Comparison of ENCODE assay signal across 9 cellular contexts in genomic region chr1:156627313-156627880, GRCh38. TPM values are rescaled to one million over a fixed set of nuclear protein-coding genes. Genes with fewer than 3 reads are reported as not detected.
DNase-seq lines count a peak whose midpoint lies in the region; ATAC-seq and TF ChIP-seq lines count a peak whose summit lies in the region.
"Had no signal": no experiment of that assay in that cellular context is flagged by ENCODE, and none has a peak within 500 bp of the region (broad histone marks: within the 10 kb centered on the region; RNA-seq: fewer than 3 reads in every experiment).

No MANE protein-coding gene starts in this region.

- H3K4ac ChIP-seq in trophoblast cell (ENCODE audit: low read depth, low read length), result no peak overlapping the region

- no peak overlapping the region for H3K14ac ChIP-seq in trophoblast cell (ENCODE audit: low read length)

- peak; percentile 73 for TF ChIP-seq CTCF in LNCAP (IDR thresholded peaks at IDR 0.05)

- H3K4me3 Mint-ChIP-seq in activated T-cell treated with anti-CD3 and anti-CD28 coated beads, Interleukin-2, amount 50 U/mL, for 72 hours, result no peak overlapping the region
- no peak overlapping the region for H3K4me3 Mint-ChIP-seq in activated T-cell treated with anti-CD3 and anti-CD28 coated beads, Interleukin-2, amount 50 U/mL, for 24 hours

- H3K9me3 Mint-ChIP-seq in activated T-cell treated with anti-CD3 and anti-CD28 coated beads, Interleukin-2, amount 50 U/mL, for 72 hours, result no peaks in the 10 kb centered on the region
- H3K9me3 Mint-ChIP-seq in activated T-cell treated with anti-CD3 and anti-CD28 coated beads, Interleukin-2, amount 50 U/mL, for 24 hours, result no peaks in the 10 kb centered on the region

- ATAC-seq in activated T-cell treated with anti-CD3 and anti-CD28 coated beads, Interleukin-2, amount 50 U/mL, for 72 hours (replicated peaks in 1 of 2), result no peak
- ATAC-seq in HG02588 (IDR thresholded peaks at IDR 0.05; ENCODE audit: unreplicated experiment), result no peak

- H3K79me1 ChIP-seq in trophoblast cell (ENCODE audit: low read length), result no peaks in the 10 kb centered on the region

- peaks cover 4 to 5% of the 10 kb centered on the region in 2 experiments for H3K4me1 ChIP-seq in trophoblast cell (ENCODE audit: control insufficient read depth in 1 of 2, insufficient read depth in 2 of 2, low read length in 2 of 2)

- H3K9me3 ChIP-seq in trophoblast cell (ENCODE audit: insufficient read depth, low read depth, low read length), result peaks cover 5% of the 10 kb centered on the region

- no peak overlapping the region for H3K23ac ChIP-seq in trophoblast cell (ENCODE audit: low read length)

- H3K18ac ChIP-seq in trophoblast cell (ENCODE audit: low read length), result no peak overlapping the region

- H3K36me3 Mint-ChIP-seq in activated T-cell treated with anti-CD3 and anti-CD28 coated beads, Interleukin-2, amount 50 U/mL, for 72 hours (ENCODE audit: insufficient read depth in 2 of 2), result no peaks in the 10 kb centered on the region
- no peaks in the 10 kb centered on the region for H3K36me3 Mint-ChIP-seq in activated T-cell treated with anti-CD3 and anti-CD28 coated beads, Interleukin-2, amount 50 U/mL, for 24 hours (ENCODE audit: low read depth)

- H2AK5ac ChIP-seq in trophoblast cell (ENCODE audit: low read length), result no peak overlapping the region

- peaks cover 59% of the 10 kb centered on the region for H3K27me3 Mint-ChIP-seq in activated T-cell treated with anti-CD3 and anti-CD28 coated beads, Interleukin-2, amount 50 U/mL, for 72 hours (ENCODE audit: low read depth)
- peaks cover 70% of the 10 kb centered on the region for H3K27me3 Mint-ChIP-seq in activated T-cell treated with anti-CD3 and anti-CD28 coated beads, Interleukin-2, amount 50 U/mL, for 24 hours

- H2AFZ ChIP-seq in trophoblast cell (ENCODE audit: insufficient read depth, low read length, poor library complexity), result no peak overlapping the region

- H3K4me1 Mint-ChIP-seq in activated T-cell treated with anti-CD3 and anti-CD28 coated beads, Interleukin-2, amount 50 U/mL, for 72 hours (ENCODE audit: low read depth), result peaks cover 8% of the 10 kb centered on the region
- peaks cover 12% of the 10 kb centered on the region for H3K4me1 Mint-ChIP-seq in activated T-cell treated with anti-CD3 and anti-CD28 coated beads, Interleukin-2, amount 50 U/mL, for 24 hours (ENCODE audit: low read depth)

- no peaks in the 10 kb centered on the region for H3K36me3 ChIP-seq in trophoblast cell (ENCODE audit: control insufficient read depth in 1 of 2, insufficient read depth in 2 of 2, low read length in 2 of 2)

- H3K27me3 ChIP-seq in trophoblast cell (ENCODE audit: insufficient read depth, low read length), result peaks cover 29% of the 10 kb centered on the region

- H3K4me2 ChIP-seq in trophoblast cell (ENCODE audit: low read length), result no peak overlapping the region

- H4K91ac ChIP-seq in trophoblast cell (ENCODE audit: low read depth, low read length), result no peak overlapping the region

- no CpG with 5 or more reads among the region's 2 CpGs for WGBS in trophoblast cell (ENCODE audit: extremely low coverage, insufficient coverage, insufficient read length)

- H4K8ac ChIP-seq in trophoblast cell (ENCODE audit: low read depth, low read length), result no peak overlapping the region

- DNase-seq in activated T-cell treated with anti-CD3 and anti-CD28 coated beads, Interleukin-2, amount 50 U/mL, for 72 hours, result peak; percentile 26 to 28
- DNase-seq in activated T-cell treated with anti-CD3 and anti-CD28 coated beads, Interleukin-2, amount 50 U/mL, for 24 hours, result no peak
- DNase-seq in SHP77 (lab: John Stamatoyannopoulos, UW), result peak; percentile 66 to 82
- DNase-seq in effector CD8-positive, alpha-beta T cell (lab: John Stamatoyannopoulos, UW), result peak; percentile 15
- peak; percentile 44 to 91 for DNase-seq in trophoblast cell
- no peak for DNase-seq in NCI-H1436 (lab: John Stamatoyannopoulos, UW)

- H3K9ac ChIP-seq in trophoblast cell (ENCODE audit: low read length), result no peak overlapping the region

- H3K27ac Mint-ChIP-seq in activated T-cell treated with anti-CD3 and anti-CD28 coated beads, Interleukin-2, amount 50 U/mL, for 72 hours, result no peak overlapping the region
- no peak overlapping the region for H3K27ac Mint-ChIP-seq in activated T-cell treated with anti-CD3 and anti-CD28 coated beads, Interleukin-2, amount 50 U/mL, for 24 hours

- no peaks in the 10 kb centered on the region for H3K79me2 ChIP-seq in trophoblast cell (ENCODE audit: control insufficient read depth, insufficient read depth, low read length, poor library complexity)

- no peak overlapping the region for H2BK12ac ChIP-seq in trophoblast cell (ENCODE audit: low read length)

- no peak overlapping the region for H3K4me3 ChIP-seq in trophoblast cell (ENCODE audit: low read depth, low read length)

- H4K12ac ChIP-seq in trophoblast cell (ENCODE audit: low read depth, low read length), result no peak overlapping the region

- no peak overlapping the region for H2BK120ac ChIP-seq in trophoblast cell (ENCODE audit: insufficient read depth, low read length, poor library complexity)

- no peak overlapping the region for H2BK5ac ChIP-seq in trophoblast cell (ENCODE audit: low read depth, low read length, poor library complexity)

- H3K27ac ChIP-seq in trophoblast cell (ENCODE audit: low read depth, low read length), result no peak overlapping the region

RNA-seq across cellular contexts. Expression of gene HAPLN2, which starts 8.2 kb away (rescaled TPM):
- total RNA-seq in activated T-cell treated with anti-CD3 and anti-CD28 coated beads, Interleukin-2, amount 50 U/mL, for 72 hours, result under 1 TPM; 0.22 to 1.00 TPM
- 0.06 TPM in 1 of 2 replicates, not detected in the other for polyA plus RNA-seq in trophoblast cell (2013)

RNA-seq across cellular contexts. Expression of gene BCAN, which starts 14.5 kb away (rescaled TPM):
- under 1 TPM in 1 of 2 donors, not detected in 1; 0.10 TPM for total RNA-seq in activated T-cell treated with anti-CD3 and anti-CD28 coated beads, Interleukin-2, amount 50 U/mL, for 72 hours
- polyA plus RNA-seq in trophoblast cell (2013), result 2.4 and 3.1 TPM in 2 replicates

RNA-seq across cellular contexts. Expression of gene GPATCH4, which starts 26.1 kb away (rescaled TPM):
- 10 to 100 TPM; 25.6 to 31.6 TPM for total RNA-seq in activated T-cell treated with anti-CD3 and anti-CD28 coated beads, Interleukin-2, amount 50 U/mL, for 72 hours
- polyA plus RNA-seq in trophoblast cell (2013), result 16.5 and 16.8 TPM in 2 replicates

RNA-seq across cellular contexts. Expression of gene NAXE, which starts 35.8 kb away (rescaled TPM):
- total RNA-seq in activated T-cell treated with anti-CD3 and anti-CD28 coated beads, Interleukin-2, amount 50 U/mL, for 72 hours, result 10 to 100 TPM; 48.3 to 57.3 TPM
- 46.9 and 47.2 TPM in 2 replicates for polyA plus RNA-seq in trophoblast cell (2013)

RNA-seq across cellular contexts. Expression of gene TTC24, which starts 47.9 kb away (rescaled TPM):
- 10 to 100 TPM; 14.7 to 17.4 TPM for total RNA-seq in activated T-cell treated with anti-CD3 and anti-CD28 coated beads, Interleukin-2, amount 50 U/mL, for 72 hours
- polyA plus RNA-seq in trophoblast cell (2013), result not detected in 2 replicates
- polyA plus RNA-seq: aorta had no signal

Comparison
In these comparisons a context has a peak if more than half of its experiments do, and no peak if none do; other contexts are left out.
1. DNase-seq: peak in activated T-cell treated with anti-CD3 and anti-CD28 coated beads, Interleukin-2, amount 50 U/mL, for 72 hours (2 of 2), SHP77 (2 of 2), effector CD8-positive, alpha-beta T cell (single experiment) and trophoblast cell (2 of 2); none in activated T-cell treated with anti-CD3 and anti-CD28 coated beads, Interleukin-2, amount 50 U/mL, for 24 hours (single experiment) and NCI-H1436 (single experiment).